In genomic region chr11:86488553-86488952, GRCh38 we compare ENCODE assay signal across 16 cellular contexts.
DNase-seq lines count a peak whose midpoint lies in the region; ATAC-seq, FAIRE-seq and TF ChIP-seq lines count a peak whose summit lies in the region.
"Had no signal": no experiment of that assay in that cellular context is flagged by ENCODE, and none has a peak within 500 bp of the region (broad histone marks: within the 10 kb centered on the region; RNA-seq: fewer than 3 reads in every experiment).

No MANE protein-coding gene starts in this region.

- H3K9me2 ChIP-seq in GM23248 (ENCODE audit: insufficient read depth) = no peaks in the 10 kb centered on the region

- H2AFZ ChIP-seq in GM23248 = no peak overlapping the region

- H3K27me3 ChIP-seq in GM23248 (replicated peaks; ENCODE audit: insufficient read depth) (peaks cover 13% of the 10 kb centered on the region; the same call in 1 of the 2 replicates), bronchial epithelial cell (ENCODE audit: control insufficient read depth, insufficient read depth, low read length) (no peaks in the 10 kb centered on the region)
- H3K27me3 ChIP-seq: ascending aorta, heart left ventricle had no signal

- FAIRE-seq in bronchial epithelial cell (lab: Jason Lieb, UNC) = no peak

- H3K27ac ChIP-seq in GM23248 = no peak overlapping the region
- H3K27ac ChIP-seq in RWPE1 = no peak overlapping the region
- H3K27ac ChIP-seq: ascending aorta, heart left ventricle had no signal

- no peaks in the 10 kb centered on the region for H3K36me3 ChIP-seq in GM23248 (ENCODE audit: low read depth)
- no peaks in the 10 kb centered on the region for H3K36me3 ChIP-seq in bronchial epithelial cell (ENCODE audit: control insufficient read depth, insufficient read depth, low read length)
- H3K36me3 ChIP-seq: ascending aorta, heart left ventricle had no signal

- DNase-seq in COR-L47 (lab: John Stamatoyannopoulos, UW) (peak; percentile 67), GM23248 (peak; percentile 70), NCI-H345 (lab: John Stamatoyannopoulos, UW) (peak; percentile 69), bronchial epithelial cell (ENCODE audit: low read depth) (peak; percentile 35), RWPE1 (ENCODE audit: low spot score) (no peak), EL (no peak), posterior cingulate gyrus (no peak)
- DNase-seq: activated naive CD4-positive, alpha-beta T cell treated with Interleukin-2 at 50 U/mL for 16 hours; CD8-positive, alpha-beta memory T cell; H9; heart left ventricle; nephron progenitor cell; stimulated activated CD4-positive, alpha-beta T cell treated with anti-CD3 and anti-CD28 coated beads, Interleukin-4, amount 100 ng/mL, for 4 hours had no signal

- CTCF ChIA-PET in RWPE1 (lab: Yijun Ruan, JAX) = no interaction called here

- no peaks in the 10 kb centered on the region for H3K79me2 ChIP-seq in GM23248 (ENCODE audit: insufficient read depth)

- H3K4me1 ChIP-seq in GM23248 (ENCODE audit: insufficient read depth) = peaks cover 14% of the 10 kb centered on the region

- no peak for ATAC-seq in HG03457 (IDR thresholded peaks at IDR 0.05; ENCODE audit: unreplicated experiment)
- ATAC-seq: heart left ventricle had no signal

- H3K4me3 ChIP-seq in GM23248 = no peak overlapping the region
- H3K4me3 ChIP-seq in bronchial epithelial cell (ENCODE audit: low read depth, low read length) = no peak overlapping the region
- H3K4me3 ChIP-seq: ascending aorta, heart left ventricle, smooth muscle cell had no signal

- H3F3A ChIP-seq in GM23248 (ENCODE audit: insufficient read depth) = peaks cover 19% of the 10 kb centered on the region

- H3K9ac ChIP-seq in GM23248 = no peak overlapping the region

- in situ Hi-C loops in GM23248 (cut with MboI) = no loop called here

- 61 to 62% methylated on average over 4 of the region's 4 CpGs for WGBS in GM23248 (ENCODE audit: low coverage in 1 of 2, low lambda C conversion rate in 2 of 2, missing lambda C conversion rate in 2 of 2), 2 experiments

- POLR2A ChIA-PET in RWPE1 (lab: Yijun Ruan, JAX; ENCODE audit: low non-redundant PET) = no interaction called here

- intact Hi-C loops in posterior cingulate gyrus (cut with DNase I) = no loop called here

- H4K20me1 ChIP-seq in GM23248 (ENCODE audit: insufficient read depth) = no peaks in the 10 kb centered on the region

- TF ChIP-seq CTCF in bronchial epithelial cell (IDR thresholded peaks at IDR 0.05; ENCODE audit: insufficient read depth, low read length, severe bottlenecking) (no peak), RWPE1 (conservative IDR thresholded peaks at IDR 0.05; ENCODE audit: low read depth) (no peak)

- H3K4me2 ChIP-seq in GM23248 (ENCODE audit: unreplicated experiment) = no peak overlapping the region
- H3K4me2 ChIP-seq: smooth muscle cell had no signal

- no peaks in the 10 kb centered on the region for H3K9me3 ChIP-seq in GM23248 (ENCODE audit: low read depth)
- H3K9me3 ChIP-seq: ascending aorta, heart left ventricle had no signal

Comparison
In these comparisons a context has a peak if more than half of its experiments do, and no peak if none do; other contexts are left out.
1. DNase-seq: peak in COR-L47 (single experiment), GM23248 (single experiment), NCI-H345 (single experiment) and bronchial epithelial cell (single experiment); none in RWPE1 (single experiment), EL (single experiment) and posterior cingulate gyrus (0 of 10).